20 cellular contexts compared by ENCODE assay signal in the genomic region with DNA sequence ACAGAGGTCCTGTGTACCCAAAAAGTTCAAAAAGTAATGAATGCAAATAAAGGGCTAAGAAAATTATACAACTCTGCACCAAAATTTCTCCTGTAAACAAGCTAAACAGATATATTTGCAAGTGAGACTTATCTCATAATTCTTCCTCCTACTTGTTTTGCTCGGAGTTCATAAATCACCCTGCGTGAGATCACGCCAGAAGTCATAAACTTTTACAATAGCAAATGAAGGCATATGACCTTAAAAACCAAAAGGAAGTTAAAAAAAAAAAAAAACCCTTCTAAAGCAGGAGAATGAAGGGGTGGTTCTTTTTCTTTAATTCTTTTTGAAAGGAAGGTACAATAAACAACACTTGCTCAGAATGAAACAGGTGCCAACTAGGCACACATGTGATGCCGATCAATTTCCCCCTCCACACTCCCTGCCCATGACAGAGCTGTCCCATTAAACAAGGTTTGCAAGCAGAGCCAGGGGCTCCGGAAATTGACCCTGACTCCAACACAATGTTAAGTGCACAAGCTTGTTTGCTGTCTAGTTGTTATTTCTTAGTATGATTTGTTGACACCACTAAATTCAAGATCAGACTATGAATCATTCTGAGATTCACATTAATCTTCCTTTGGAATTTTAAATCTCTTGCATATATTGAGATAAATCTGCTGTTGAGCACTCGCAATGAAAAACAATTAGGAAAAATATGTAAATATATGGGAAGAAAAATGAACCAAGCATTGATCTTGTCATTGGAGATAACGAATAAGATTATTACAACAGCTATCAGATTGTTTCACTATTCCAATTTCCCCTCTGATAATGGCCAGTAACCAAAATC.
"Had no signal": no experiment of that assay in that cellular context is flagged by ENCODE, and none has a peak within 500 bp of the region (broad histone marks: within the 10 kb centered on the region; RNA-seq: fewer than 3 reads in every experiment).

No MANE protein-coding gene starts in this region.

- H3K27ac Mint-ChIP-seq: activated CD4-positive, alpha-beta memory T cell treated with anti-CD3 and anti-CD28 coated beads, Interleukin-2, amount 10 ng/mL, durations not matched to agents 7 days and 5 days; activated CD8-positive, alpha-beta memory T cell treated with anti-CD3 and anti-CD28 coated beads, Interleukin-2, amount 10 ng/mL, durations not matched to agents 7 days and 5 days; activated naive CD8-positive, alpha-beta T cell treated with anti-CD3 and anti-CD28 coated beads, Interleukin-2, amount 10 ng/mL, durations not matched to agents 7 days and 5 days; activated T-helper 2 cell treated with anti-CD3 and anti-CD28 coated beads, Interferon-gamma antibody, Interleukin-2, Interleukin-4, amounts not matched to agents 10 μg/mL and 5 μg/mL and 100 μg/mL, durations not matched to agents 14 hours and 24 hours and 36 hours; memory B cell; T-helper 2 cell treated with Interferon-gamma antibody and Interleukin-4, amounts not matched to agents 5 μg/mL and 100 μg/mL, for 36 hours had no signal

- H3K4me1 ChIP-seq: left ventricle myocardium inferior, tibial nerve had no signal

- H3K9me3 Mint-ChIP-seq: activated CD4-positive, alpha-beta memory T cell treated with anti-CD3 and anti-CD28 coated beads, Interleukin-2, amount 10 ng/mL, durations not matched to agents 7 days and 5 days; activated naive CD8-positive, alpha-beta T cell treated with anti-CD3 and anti-CD28 coated beads, Interleukin-2, amount 10 ng/mL, durations not matched to agents 7 days and 5 days; activated T-helper 2 cell treated with anti-CD3 and anti-CD28 coated beads, Interferon-gamma antibody, Interleukin-2, Interleukin-4, amounts not matched to agents 10 μg/mL and 5 μg/mL and 100 μg/mL, durations not matched to agents 14 hours and 24 hours and 36 hours; brain; memory B cell; naive thymus-derived CD8-positive, alpha-beta T cell; T-helper 2 cell treated with Interferon-gamma antibody and Interleukin-4, amounts not matched to agents 5 μg/mL and 100 μg/mL, for 36 hours had no signal

- H3K9me3 ChIP-seq: left ventricle myocardium inferior, ovary, tibial nerve had no signal

- DNase-seq: activated CD4-positive, alpha-beta memory T cell treated with anti-CD3 and anti-CD28 coated beads, Interleukin-2, amount 10 ng/mL, durations not matched to agents 7 days and 5 days; activated CD4-positive, alpha-beta T cell treated with anti-CD3 and anti-CD28 coated beads for 48 hours; activated CD4-positive, CD25-positive, alpha-beta regulatory T cell; activated CD8-positive, alpha-beta memory T cell treated with anti-CD3 and anti-CD28 coated beads, Interleukin-2, amount 10 ng/mL, durations not matched to agents 7 days and 5 days; activated naive CD4-positive, alpha-beta T cell treated with Interleukin-2 at 50 U/mL for 16 hours; activated naive CD8-positive, alpha-beta T cell treated with anti-CD3 and anti-CD28 coated beads, Interleukin-2, amount 10 ng/mL, durations not matched to agents 7 days and 5 days; effector CD4-positive, alpha-beta T cell; foreskin fibroblast; kidney; left ventricle myocardium inferior; naive thymus-derived CD8-positive, alpha-beta T cell; ovary; stimulated activated CD4-positive, alpha-beta T cell treated with anti-CD3 and anti-CD28 coated beads, Interleukin-2, amount 100 ng/mL, for 24 hours; stimulated activated naive CD8-positive, alpha-beta T cell treated with anti-CD3 and anti-CD28 coated beads, Interleukin-15, Interleukin-2, amounts not matched to agents 100 U/mL and 50 U/mL, for 24 hours; substantia nigra had no signal

- H3K4me3 ChIP-seq: left ventricle myocardium inferior, ovary, tibial nerve had no signal

- ATAC-seq: activated CD8-positive, alpha-beta memory T cell treated with anti-CD3 and anti-CD28 coated beads, Interleukin-2, amount 10 ng/mL, durations not matched to agents 7 days and 5 days; naive thymus-derived CD8-positive, alpha-beta T cell; stimulated activated naive CD8-positive, alpha-beta T cell treated with anti-CD3 and anti-CD28 coated beads, Interleukin-15, Interleukin-2, amounts not matched to agents 100 U/mL and 50 U/mL, for 24 hours had no signal

- H3K4me1 Mint-ChIP-seq: activated CD4-positive, alpha-beta memory T cell treated with anti-CD3 and anti-CD28 coated beads, Interleukin-2, amount 10 ng/mL, durations not matched to agents 7 days and 5 days; activated naive CD8-positive, alpha-beta T cell treated with anti-CD3 and anti-CD28 coated beads, Interleukin-2, amount 10 ng/mL, durations not matched to agents 7 days and 5 days; memory B cell had no signal

- H3K27me3 ChIP-seq: ovary, tibial nerve had no signal

- H3K36me3 ChIP-seq: ovary had no signal

- H3K27ac ChIP-seq: left ventricle myocardium inferior, ovary, tibial nerve had no signal

- H3K4me3 Mint-ChIP-seq: activated CD4-positive, alpha-beta memory T cell treated with anti-CD3 and anti-CD28 coated beads, Interleukin-2, amount 10 ng/mL, durations not matched to agents 7 days and 5 days; activated CD8-positive, alpha-beta memory T cell treated with anti-CD3 and anti-CD28 coated beads, Interleukin-2, amount 10 ng/mL, durations not matched to agents 7 days and 5 days; activated naive CD8-positive, alpha-beta T cell treated with anti-CD3 and anti-CD28 coated beads, Interleukin-2, amount 10 ng/mL, durations not matched to agents 7 days and 5 days; brain; memory B cell; naive thymus-derived CD8-positive, alpha-beta T cell; T-helper 2 cell treated with Interferon-gamma antibody and Interleukin-4, amounts not matched to agents 5 μg/mL and 100 μg/mL, for 36 hours had no signal

- H3K27me3 Mint-ChIP-seq: activated CD4-positive, alpha-beta memory T cell treated with anti-CD3 and anti-CD28 coated beads, Interleukin-2, amount 10 ng/mL, durations not matched to agents 7 days and 5 days; activated CD8-positive, alpha-beta memory T cell treated with anti-CD3 and anti-CD28 coated beads, Interleukin-2, amount 10 ng/mL, durations not matched to agents 7 days and 5 days; activated naive CD8-positive, alpha-beta T cell treated with anti-CD3 and anti-CD28 coated beads, Interleukin-2, amount 10 ng/mL, durations not matched to agents 7 days and 5 days; brain; memory B cell; naive thymus-derived CD8-positive, alpha-beta T cell had no signal
